In genomic region chr5:59020611-59021285, GRCh38 we compare ENCODE assay signal across 9 cellular contexts.
DNase-seq lines count a peak whose midpoint lies in the region; ATAC-seq, FAIRE-seq and TF ChIP-seq lines count a peak whose summit lies in the region.
"Had no signal": no experiment of that assay in that cellular context is flagged by ENCODE, and none has a peak within 500 bp of the region (broad histone marks: within the 10 kb centered on the region; RNA-seq: fewer than 3 reads in every experiment).

No MANE protein-coding gene starts in this region.

- in situ Hi-C loops in GM23248 (cut with MboI) = no loop called here

- H3K9me1 ChIP-seq in keratinocyte (ENCODE audit: control insufficient read depth, extremely low read depth, insufficient read depth, low read length) = no peaks in the 10 kb centered on the region

- H3K4me3 ChIP-seq in keratinocyte (ENCODE audit: control insufficient read depth in 2 of 3, extremely low read depth in 1 of 3, insufficient read depth in 2 of 3, low read depth in 1 of 3, low read length in 3 of 3) (no peak overlapping the region), stomach smooth muscle (ENCODE audit: low read length in 2 of 2) (no peak overlapping the region), GM23248 (no peak overlapping the region)

- TF ChIP-seq CTCF in keratinocyte (optimal IDR thresholded peaks at IDR 0.05 in 1 of 3, IDR thresholded peaks at IDR 0.05 in 1 of 3, conservative IDR thresholded peaks at IDR 0.05 in 1 of 3; ENCODE audit: extremely low read depth in 1 of 3, insufficient read depth in 2 of 3, low read length in 3 of 3) = no peak

- peaks cover 8% of the 10 kb centered on the region for H3K9me3 Mint-ChIP-seq in activated T-cell treated with anti-CD3 and anti-CD28 coated beads, Interleukin-2, amount 50 U/mL, for 24 hours
- H3K9me3 Mint-ChIP-seq in activated T-cell treated with anti-CD3 and anti-CD28 coated beads, Interleukin-2, amount 50 U/mL, for 4 hours = no peaks in the 10 kb centered on the region

- H3K79me2 ChIP-seq in keratinocyte (ENCODE audit: control insufficient read depth, insufficient read depth, low read length) = no peaks in the 10 kb centered on the region
- peaks cover 88% of the 10 kb centered on the region for H3K79me2 ChIP-seq in GM23248 (ENCODE audit: insufficient read depth)

- no peaks in the 10 kb centered on the region for H4K20me1 ChIP-seq in keratinocyte (ENCODE audit: control insufficient read depth, extremely low read depth, insufficient read depth, low read length)
- H4K20me1 ChIP-seq in GM23248 (ENCODE audit: insufficient read depth) = no peaks in the 10 kb centered on the region

- no peaks in the 10 kb centered on the region for H3K36me3 ChIP-seq in keratinocyte (ENCODE audit: control insufficient read depth in 2 of 2, extremely low read depth in 1 of 2, insufficient read depth in 2 of 2, low read length in 2 of 2)
- peaks cover 0 to 4% of the 10 kb centered on the region in 2 donors for H3K36me3 ChIP-seq in stomach smooth muscle (ENCODE audit: control insufficient read depth in 2 of 2, insufficient read depth in 2 of 2, low read length in 2 of 2)
- H3K36me3 ChIP-seq in GM23248 (ENCODE audit: low read depth) = no peaks in the 10 kb centered on the region

- peak; percentile 58 for FAIRE-seq in keratinocyte (lab: Jason Lieb, UNC)

- dilution Hi-C loops in keratinocyte (cut with MboI; ENCODE audit: extremely low pct_ligation_motif_present, low sequenced_read_pairs) = no loop called here

- peaks cover 4% of the 10 kb centered on the region for H3K4me1 ChIP-seq in keratinocyte (ENCODE audit: control insufficient read depth, extremely low read depth, insufficient read depth, low read length)
- peaks cover 3% of the 10 kb centered on the region for H3K4me1 ChIP-seq in stomach smooth muscle (ENCODE audit: control insufficient read depth, insufficient read depth, low read length)
- no peaks in the 10 kb centered on the region for H3K4me1 ChIP-seq in GM23248 (ENCODE audit: insufficient read depth)

- peak; percentile 97 for ATAC-seq in activated T-cell treated with anti-CD3 and anti-CD28 coated beads, Interleukin-2, amount 50 U/mL, for 4 hours
- ATAC-seq in GM21528 (IDR thresholded peaks at IDR 0.05; ENCODE audit: low FRiP score, unreplicated experiment) = no peak
- ATAC-seq in GM18498 (IDR thresholded peaks at IDR 0.05; ENCODE audit: unreplicated experiment) = no peak

- no peaks in the 10 kb centered on the region for H3K27me3 Mint-ChIP-seq in activated T-cell treated with anti-CD3 and anti-CD28 coated beads, Interleukin-2, amount 50 U/mL, for 24 hours
- no peaks in the 10 kb centered on the region for H3K27me3 Mint-ChIP-seq in activated T-cell treated with anti-CD3 and anti-CD28 coated beads, Interleukin-2, amount 50 U/mL, for 4 hours (ENCODE audit: low read depth)

- H3F3A ChIP-seq in GM23248 (ENCODE audit: insufficient read depth) = no peaks in the 10 kb centered on the region

- H3K4me1 Mint-ChIP-seq in activated T-cell treated with anti-CD3 and anti-CD28 coated beads, Interleukin-2, amount 50 U/mL, for 24 hours (ENCODE audit: low read depth) = peaks cover 76% of the 10 kb centered on the region
- H3K4me1 Mint-ChIP-seq in activated T-cell treated with anti-CD3 and anti-CD28 coated beads, Interleukin-2, amount 50 U/mL, for 4 hours (ENCODE audit: low read depth) = peaks cover 44% of the 10 kb centered on the region

- no peak overlapping the region for H3K27ac ChIP-seq in keratinocyte (ENCODE audit: control insufficient read depth, insufficient read depth, low read length)
- peak overlapping the region; percentile 12 for H3K27ac ChIP-seq in stomach smooth muscle (ENCODE audit: low read length)
- no peak overlapping the region for H3K27ac ChIP-seq in GM23248

- H3K9me3 ChIP-seq in keratinocyte (ENCODE audit: control insufficient read depth, low read depth, low read length) (no peaks in the 10 kb centered on the region), stomach smooth muscle (ENCODE audit: control insufficient read depth in 2 of 2, low read length in 2 of 2) (no peaks in the 10 kb centered on the region), GM23248 (ENCODE audit: low read depth) (no peaks in the 10 kb centered on the region)
- H3K9me3 ChIP-seq: SK-N-SH had no signal

- H3K27me3 ChIP-seq in keratinocyte (ENCODE audit: control insufficient read depth, extremely low read depth, insufficient read depth, low read length) (no peaks in the 10 kb centered on the region), stomach smooth muscle (ENCODE audit: control insufficient read depth in 1 of 2, insufficient read depth in 2 of 2, low read length in 2 of 2) (no peaks in the 10 kb centered on the region), GM23248 (replicated peaks; ENCODE audit: insufficient read depth) (no peaks in the 10 kb centered on the region)

- WGBS in GM23248 (ENCODE audit: low coverage in 1 of 2, low lambda C conversion rate in 2 of 2, missing lambda C conversion rate in 2 of 2), 2 experiments = 92 to 98% methylated on average over 3 of the region's 3 CpGs

- H3K9me2 ChIP-seq in GM23248 (ENCODE audit: insufficient read depth) = no peaks in the 10 kb centered on the region
- H3K9me2 ChIP-seq: SK-N-SH had no signal

- H2AFZ ChIP-seq in keratinocyte (ENCODE audit: control insufficient read depth, low read length) (no peak overlapping the region), GM23248 (no peak overlapping the region)

- H3K36me3 Mint-ChIP-seq in activated T-cell treated with anti-CD3 and anti-CD28 coated beads, Interleukin-2, amount 50 U/mL, for 24 hours (ENCODE audit: low read depth) = peaks cover 81% of the 10 kb centered on the region
- peaks cover 47% of the 10 kb centered on the region for H3K36me3 Mint-ChIP-seq in activated T-cell treated with anti-CD3 and anti-CD28 coated beads, Interleukin-2, amount 50 U/mL, for 4 hours (ENCODE audit: insufficient read depth)

- H3K4me2 ChIP-seq in keratinocyte (ENCODE audit: control insufficient read depth, extremely low read depth, insufficient read depth, low read depth, low read length) (no peak overlapping the region), GM23248 (ENCODE audit: unreplicated experiment) (no peak overlapping the region)
- H3K4me2 ChIP-seq: SK-N-SH had no signal

- H3K27ac Mint-ChIP-seq in activated T-cell treated with anti-CD3 and anti-CD28 coated beads, Interleukin-2, amount 50 U/mL, for 24 hours = peak overlapping the region; percentile 92

- no peak for DNase-seq in activated T-cell treated with anti-CD3 and anti-CD28 coated beads, Interleukin-2, amount 50 U/mL, for 24 hours
- DNase-seq in activated T-cell treated with anti-CD3 and anti-CD28 coated beads for 4 hours (no peak), keratinocyte (ENCODE audit: low read depth, low spot score) (no peak), GM23248 (no peak)
- DNase-seq in activated T-cell treated with anti-CD3 and anti-CD28 coated beads, Interleukin-2, amount 50 U/mL, for 4 hours = peak; percentile 20
- DNase-seq: SK-N-SH had no signal

- no peak overlapping the region for H3K9ac ChIP-seq in keratinocyte (ENCODE audit: control insufficient read depth, extremely low read depth, insufficient read depth, low read length)
- peak overlapping the region in 1 of 2 donors; percentile 2 for H3K9ac ChIP-seq in stomach smooth muscle (ENCODE audit: low read length in 2 of 2)
- no peak overlapping the region for H3K9ac ChIP-seq in GM23248
- H3K9ac ChIP-seq: SK-N-SH had no signal

- peak overlapping the region; percentile 15 for H3K4me3 Mint-ChIP-seq in activated T-cell treated with anti-CD3 and anti-CD28 coated beads, Interleukin-2, amount 50 U/mL, for 24 hours
- H3K4me3 Mint-ChIP-seq in activated T-cell treated with anti-CD3 and anti-CD28 coated beads, Interleukin-2, amount 50 U/mL, for 4 hours = peak overlapping the region; percentile 1

Comparison
In these comparisons a context has a peak if more than half of its experiments do, and no peak if none do; other contexts are left out.
1. ATAC-seq: peak in activated T-cell treated with anti-CD3 and anti-CD28 coated beads, Interleukin-2, amount 50 U/mL, for 4 hours (2 of 2); none in GM21528 (single experiment) and GM18498 (single experiment).